ENCODE assay signal across 8 cellular contexts in the genomic region with DNA sequence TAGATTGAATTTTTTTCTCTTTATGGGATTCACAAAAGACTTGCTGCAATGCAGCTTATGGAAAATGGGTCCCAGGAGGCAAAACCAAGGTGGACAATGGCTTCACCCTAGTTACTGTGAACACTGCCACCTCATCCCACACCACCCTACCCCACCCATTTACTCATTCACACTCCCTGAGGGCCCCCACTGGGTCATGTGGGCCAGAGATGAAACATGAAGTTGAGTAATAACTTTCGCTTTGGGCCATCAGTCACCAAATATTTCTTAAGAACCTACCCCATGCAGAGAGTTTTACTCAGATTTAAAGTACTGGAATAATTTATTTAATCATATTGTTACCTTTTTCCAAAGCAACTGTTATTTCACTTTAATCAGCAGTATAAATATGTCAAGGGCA.
DNase-seq lines count a peak whose midpoint lies in the region; ATAC-seq lines count a peak whose summit lies in the region.

No MANE protein-coding gene starts in this region.

- H3K4me1 ChIP-seq in Karpas-422 (ENCODE audit: low read length) (no peaks in the 10 kb centered on the region; the same call in 1 of the 2 replicates), aorta (ENCODE audit: control insufficient read depth in 1 of 2, insufficient read depth in 2 of 2, low read length in 2 of 2) (no peaks in the 10 kb centered on the region)

- no peaks in the 10 kb centered on the region for H4K20me1 ChIP-seq in Karpas-422 (ENCODE audit: insufficient read depth, low read depth, low read length)

- no peaks in the 10 kb centered on the region for H3K79me2 ChIP-seq in Karpas-422 (ENCODE audit: low read length)

- H3K36me3 ChIP-seq in Karpas-422 (ENCODE audit: insufficient read depth, low read length) (no peaks in the 10 kb centered on the region), aorta (ENCODE audit: control insufficient read depth in 1 of 2, insufficient read depth in 2 of 2, low read length in 1 of 2) (peaks cover 0 to 4% of the 10 kb centered on the region in 2 donors)

- H3K9me3 ChIP-seq in Karpas-422 (ENCODE audit: low read length) (no peaks in the 10 kb centered on the region), aorta (ENCODE audit: control insufficient read depth, low read length) (no peaks in the 10 kb centered on the region)

- WGBS in aorta, 2 donors = 79 to 85% methylated on average over 1 of the region's 1 CpG

- DNase-seq in H4 (ENCODE audit: low spot score) = peak; percentile 8
- peak; percentile 71 for DNase-seq in NCI-H226
- peak; percentile 92 for DNase-seq in iris pigment epithelial cell (ENCODE audit: low read depth)
- no peak for DNase-seq in Karpas-422
- no peak for DNase-seq in NCI-H510A (lab: John Stamatoyannopoulos, UW)
- no peak for DNase-seq in NCI-H1092 (lab: John Stamatoyannopoulos, UW)
- DNase-seq in aorta = no peak

- H2AFZ ChIP-seq in Karpas-422 (ENCODE audit: low read length) = no peak overlapping the region

- H3K4me3 ChIP-seq in Karpas-422 (ENCODE audit: low read length) = no peak overlapping the region
- H3K4me3 ChIP-seq in aorta (ENCODE audit: low read length in 2 of 2) = no peak overlapping the region

- H3K4me2 ChIP-seq in Karpas-422 (ENCODE audit: low read depth, low read length, poor library complexity, severe bottlenecking) = no peak overlapping the region

- no peaks in the 10 kb centered on the region for H3K27me3 ChIP-seq in Karpas-422 (ENCODE audit: low read length)
- H3K27me3 ChIP-seq in aorta (ENCODE audit: control insufficient read depth in 1 of 2, insufficient read depth in 2 of 2, low read length in 1 of 2) = no peaks in the 10 kb centered on the region

- intact Hi-C loops in aorta (cut with DNase I) = no loop called here

- peak; percentile 59 for ATAC-seq in GM18517 (IDR thresholded peaks at IDR 0.05; ENCODE audit: unreplicated experiment)
- ATAC-seq in aorta (ENCODE audit: low FRiP score) = no peak

- H3K27ac ChIP-seq in Karpas-422 (ENCODE audit: low read length) = no peak overlapping the region
- H3K27ac ChIP-seq in aorta (ENCODE audit: low read depth in 1 of 2, low read length in 2 of 2) = peak overlapping the region in 1 of 2 donors; percentile 86

- no peak overlapping the region for H3K9ac ChIP-seq in Karpas-422 (ENCODE audit: low read length)

- H3K9me2 ChIP-seq in Karpas-422 (replicated peaks; ENCODE audit: insufficient read depth, low read length) = no peaks in the 10 kb centered on the region

Comparison
In these comparisons a context has a peak if more than half of its experiments do, and no peak if none do; other contexts are left out.
1. DNase-seq: peak in H4 (single experiment), NCI-H226 (single experiment) and iris pigment epithelial cell (single experiment); none in Karpas-422 (single experiment), NCI-H510A (single experiment), NCI-H1092 (single experiment) and aorta (0 of 2).